15 cellular contexts compared by ENCODE assay signal in genomic region chr12:101733166-101733565, GRCh38. TPM values are rescaled to one million over a fixed set of nuclear protein-coding genes. Genes with fewer than 3 reads are reported as not detected.
"Had no signal": no experiment of that assay in that cellular context is flagged by ENCODE, and none has a peak within 500 bp of the region (broad histone marks: within the 10 kb centered on the region; RNA-seq: fewer than 3 reads in every experiment).

No MANE protein-coding gene starts in this region.

- H3K9me3 Mint-ChIP-seq: natural killer cell had no signal

- H3K27ac Mint-ChIP-seq: natural killer cell; stimulated activated naive B cell treated with anti-CD40 and anti-IgM and Interleukin-4, amounts not matched to agents 10 μg/mL and 1 μg/mL and 100 μg/mL, for 72 hours had no signal

- H3K4me3 Mint-ChIP-seq: natural killer cell; stimulated activated naive B cell treated with anti-CD40 and anti-IgM and Interleukin-4, amounts not matched to agents 10 μg/mL and 1 μg/mL and 100 μg/mL, for 72 hours had no signal

- H3K4me1 Mint-ChIP-seq: natural killer cell had no signal

- H3K27me3 Mint-ChIP-seq: stimulated activated naive B cell treated with anti-CD40 and anti-IgM and Interleukin-4, amounts not matched to agents 10 μg/mL and 1 μg/mL and 100 μg/mL, for 72 hours had no signal

- DNase-seq: activated CD4-positive, CD25-positive, alpha-beta regulatory T cell treated with anti-CD3 and anti-CD28 coated beads, Interleukin-2, amount 50 U/mL, for 72 hours; activated naive CD4-positive, alpha-beta T cell; activated T-cell treated with anti-CD3 and anti-CD28 coated beads for 4 hours; heart left ventricle; left lung; mammary epithelial cell; natural killer cell; posterior cingulate gyrus; stimulated activated CD4-positive, alpha-beta T cell treated with anti-CD3 and anti-CD28 coated beads, Interleukin-2, amount 100 ng/mL, for 48 hours; stimulated activated naive B cell treated with anti-CD40 and anti-IgM and Interleukin-4, amounts not matched to agents 10 μg/mL and 1 μg/mL and 100 μg/mL, for 72 hours; T-helper 9 cell; tibial artery had no signal

- ATAC-seq: left lung; natural killer cell; stimulated activated naive B cell treated with anti-CD40 and anti-IgM and Interleukin-4, amounts not matched to agents 10 μg/mL and 1 μg/mL and 100 μg/mL, for 72 hours had no signal

- H3K36me3 Mint-ChIP-seq: natural killer cell had no signal

RNA-seq across cellular contexts. Expression of gene SYCP3, which starts 6.1 kb away (rescaled TPM):
- total RNA-seq: ascending aorta, dermis microvascular lymphatic vessel endothelial cell, heart left ventricle, skeletal muscle tissue had no signal
